ENCODE assay signal across 1 cellular context in genomic region chr11:5178046-5178837, GRCh38.
A peak's percentile ranks its signal among the peaks of the same experiment; 100 is the strongest.
TF ChIP-seq lines count a peak whose summit lies in the region.

No MANE protein-coding gene starts in this region.

TF ChIP-seq in HepG2, 621 proteins besides CTCF, POLR2A, EP300 and RAD21:
- TF ChIP-seq HHEX (CRISPR knock-in tag; IDR thresholded peaks at IDR 0.05) = no peak
- TF ChIP-seq CEBPB (IDR thresholded peaks at IDR 0.05; ENCODE audit: borderline replicate concordance, low read depth, low read length) = peak; percentile 49
